Comparison of ENCODE assay signal across 1 cellular context in genomic region chr7:98314469-98314868, GRCh38.
TF ChIP-seq lines count a peak whose summit lies in the region.

No MANE protein-coding gene starts in this region.

TF ChIP-seq in GM23338, 12 proteins besides CTCF, POLR2A, EP300 and RAD21 (continued from another document):
- TF ChIP-seq ZNF462 (CRISPR knock-in tag; IDR thresholded peaks at IDR 0.05): no peak
- TF ChIP-seq ETS1 (IDR thresholded peaks at IDR 0.05): no peak
- no peak for TF ChIP-seq STAT1 (IDR thresholded peaks at IDR 0.05; ENCODE audit: unreplicated experiment)
- no peak for TF ChIP-seq EZH2 (IDR thresholded peaks at IDR 0.05; ENCODE audit: low read depth, unreplicated experiment)
- no peak for TF ChIP-seq NANOG (IDR thresholded peaks at IDR 0.05; ENCODE audit: borderline replicate concordance)
- TF ChIP-seq EZH2phosphoT487 (IDR thresholded peaks at IDR 0.05; ENCODE audit: unreplicated experiment): no peak
- TF ChIP-seq ZNF114 (CRISPR knock-in tag; IDR thresholded peaks at IDR 0.05): no peak
